Comparison of ENCODE assay signal across 15 cellular contexts in the genomic region with DNA sequence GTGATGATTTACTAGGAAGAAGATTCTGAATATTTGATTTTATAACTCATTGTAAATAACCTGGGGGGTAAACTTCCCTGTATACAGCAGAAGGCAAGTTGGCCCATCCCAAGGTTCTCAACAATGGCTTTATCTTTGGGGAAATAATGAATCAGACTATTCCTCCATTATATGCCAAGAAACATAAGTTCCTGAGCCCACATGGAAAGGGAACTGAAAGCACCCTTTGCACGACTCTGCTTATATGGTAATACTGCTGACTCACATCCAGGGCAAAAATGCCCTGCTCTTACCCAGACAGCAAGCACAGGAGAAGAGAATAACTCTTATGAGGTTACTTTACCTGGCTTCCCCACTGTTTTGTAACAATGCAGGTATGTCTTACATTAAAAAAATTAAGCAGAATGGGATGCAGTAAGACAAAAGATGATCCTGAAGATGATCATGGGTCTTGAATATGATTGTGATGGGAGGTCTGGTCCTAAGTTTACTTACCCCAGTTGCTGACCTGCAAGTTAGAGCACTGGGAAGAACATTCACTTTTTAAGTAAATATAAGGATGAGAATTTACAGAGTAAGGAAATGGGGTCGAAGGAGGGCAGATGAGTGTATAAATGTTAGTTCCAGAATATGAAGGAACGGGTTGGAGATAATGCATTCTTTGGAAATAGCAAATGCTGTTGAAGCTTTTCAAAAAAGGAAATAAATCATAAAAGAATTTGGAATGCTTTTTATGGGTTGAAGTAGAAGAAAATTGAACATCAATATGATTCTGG.
A peak's percentile ranks its signal among the peaks of the same experiment; 100 is the strongest.
DNase-seq lines count a peak whose midpoint lies in the region; ATAC-seq and TF ChIP-seq lines count a peak whose summit lies in the region.
"Had no signal": no experiment of that assay in that cellular context is flagged by ENCODE, and none has a peak within 500 bp of the region (broad histone marks: within the 10 kb centered on the region; RNA-seq: fewer than 3 reads in every experiment).

No MANE protein-coding gene starts in this region.

- H3K27ac ChIP-seq in uterus = no peak overlapping the region
- H3K27ac ChIP-seq: adrenal gland, sigmoid colon, upper lobe of left lung, VCaP had no signal

- H3K27me3 ChIP-seq in MG63 = no peaks in the 10 kb centered on the region
- no peaks in the 10 kb centered on the region for H3K27me3 ChIP-seq in uterus
- H3K27me3 ChIP-seq: adrenal gland, sigmoid colon, upper lobe of left lung had no signal

- DNase-seq in CD1c-positive myeloid dendritic cell (ENCODE audit: extremely low spot score) = peak; percentile 1
- peak; percentile 95 for DNase-seq in MG63
- peak; percentile 71 for DNase-seq in astrocyte of the spinal cord (ENCODE audit: low read depth, low spot score)
- peak; percentile 97 for DNase-seq in glomerular endothelial cell (ENCODE audit: extremely low read depth, low read depth, low spot score)
- no peak for DNase-seq in uterus
- no peak for DNase-seq in GM20000 (ENCODE audit: low spot score)
- DNase-seq in NCI-H524 treated with DMSO at 0.1 percent for 48 hours (lab: John Stamatoyannopoulos, UW) = no peak
- DNase-seq: adrenal gland; NCI-H1092; sigmoid colon; stimulated activated CD4-positive, alpha-beta T cell treated with anti-CD3 and anti-CD28 coated beads, Interleukin-4, amount 100 ng/mL, for 4 hours; upper lobe of left lung had no signal

- intact Hi-C loops in uterus (cut with DNase I; ENCODE audit: low total_unique reads) = no loop called here

- peaks cover 0 to 5% of the 10 kb centered on the region in 2 donors for H3K4me1 ChIP-seq in uterus
- H3K4me1 ChIP-seq: adrenal gland, sigmoid colon, upper lobe of left lung had no signal

- peaks cover 9% of the 10 kb centered on the region for H3K9me3 ChIP-seq in MG63
- H3K9me3 ChIP-seq in uterus = no peaks in the 10 kb centered on the region
- H3K9me3 ChIP-seq: adrenal gland, sigmoid colon, upper lobe of left lung had no signal

- H3K4me3 ChIP-seq in MG63 (no peak overlapping the region), astrocyte of the spinal cord (ENCODE audit: low read depth, low read length) (no peak overlapping the region), uterus (no peak overlapping the region)
- H3K4me3 ChIP-seq: adrenal gland, sigmoid colon, upper lobe of left lung had no signal

- ATAC-seq in GM19324 (IDR thresholded peaks at IDR 0.05; ENCODE audit: low FRiP score, unreplicated experiment) = no peak
- ATAC-seq: activated T-helper 17 cell treated with anti-CD3 and anti-CD28 coated beads, Interleukin-2, amount 50 U/mL, for 72 hours had no signal

- H3K36me3 ChIP-seq in MG63 (no peaks in the 10 kb centered on the region), uterus (no peaks in the 10 kb centered on the region)
- H3K36me3 ChIP-seq: adrenal gland, sigmoid colon, upper lobe of left lung had no signal

- in situ Hi-C loops in astrocyte of the spinal cord (cut with HindIII; ENCODE audit: low sequenced_read_pairs) = no loop called here

- TF ChIP-seq CTCF in astrocyte of the spinal cord (IDR thresholded peaks at IDR 0.05; ENCODE audit: low read depth, low read length) (no peak), uterus (IDR thresholded peaks at IDR 0.05) (no peak), GM20000 (IDR thresholded peaks at IDR 0.05; ENCODE audit: extremely low read depth, missing control alignments) (no peak)

- TF ChIP-seq POLR2A in uterus (IDR thresholded peaks at IDR 0.05) = no peak

Comparison
In these comparisons a context has a peak if more than half of its experiments do, and no peak if none do; other contexts are left out.
1. DNase-seq: peak in CD1c-positive myeloid dendritic cell (single experiment), MG63 (single experiment), astrocyte of the spinal cord (single experiment) and glomerular endothelial cell (single experiment); none in uterus (0 of 2), GM20000 (single experiment) and NCI-H524 treated with DMSO at 0.1 percent for 48 hours (single experiment).